Comparison of ENCODE assay signal across 16 cellular contexts in the genomic region with DNA sequence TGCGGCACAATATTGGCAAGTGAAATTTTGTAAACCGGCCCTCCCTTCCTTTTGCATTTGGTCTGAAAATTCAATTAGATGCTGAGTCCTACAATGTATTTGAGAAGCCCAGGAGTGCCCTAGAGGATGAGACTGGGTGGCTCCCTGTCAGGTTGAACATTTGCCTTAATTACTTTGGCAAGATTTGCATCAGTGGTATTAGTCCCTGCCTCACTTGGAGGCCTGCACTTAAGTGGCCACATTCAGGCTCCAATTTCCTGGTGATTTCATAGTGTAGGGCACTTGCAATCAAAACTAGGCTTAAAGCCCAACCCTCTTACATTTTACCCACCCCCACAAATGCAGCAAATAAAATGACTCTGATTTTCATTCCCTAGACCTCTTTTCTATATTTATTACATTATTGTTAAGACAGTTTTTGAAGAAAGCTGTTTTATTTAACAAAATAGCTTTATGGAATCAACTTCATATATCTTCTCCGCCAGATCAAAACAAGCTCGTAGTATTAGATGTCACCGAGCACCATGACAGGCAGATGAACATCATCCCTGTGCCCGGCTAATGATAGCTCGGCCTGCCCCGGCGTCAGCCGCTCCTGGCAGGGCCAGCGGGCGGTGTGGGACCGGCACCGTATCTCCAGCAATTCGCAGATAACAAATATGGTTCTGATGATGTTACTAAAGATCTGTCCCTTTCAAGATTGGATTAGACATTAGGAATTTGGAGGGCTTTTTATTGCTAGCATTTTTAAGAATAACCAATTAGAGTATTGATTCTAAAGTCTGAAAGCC.
A peak's percentile ranks its signal among the peaks of the same experiment; 100 is the strongest.
DNase-seq lines count a peak whose midpoint lies in the region; ATAC-seq and TF ChIP-seq lines count a peak whose summit lies in the region.
"Had no signal": no experiment of that assay in that cellular context is flagged by ENCODE, and none has a peak within 500 bp of the region (broad histone marks: within the 10 kb centered on the region; RNA-seq: fewer than 3 reads in every experiment).

No MANE protein-coding gene starts in this region.

- no peak for DNase-seq in PC-9
- DNase-seq in Right ventricle myocardium superior = no peak
- DNase-seq in gastrocnemius medialis = peak in 1 of 2 donors; percentile 65
- DNase-seq in HuH-7 (ENCODE audit: low spot score) = no peak
- no peak for DNase-seq in COLO829 (ENCODE audit: low spot score)
- no peak for DNase-seq in naive thymus-derived CD8-positive, alpha-beta T cell
- DNase-seq: activated CD8-positive, alpha-beta memory T cell treated with anti-CD3 and anti-CD28 coated beads, Interleukin-2, amount 50 U/mL, for 4 hours; activated naive CD8-positive, alpha-beta T cell treated with anti-CD3 and anti-CD28 coated beads, Interleukin-2, amount 10 ng/mL, durations not matched to agents 7 days and 5 days; esophagus squamous epithelium; MV-4-11; NCI-H774 had no signal

- peaks cover 37% of the 10 kb centered on the region for H4K20me1 ChIP-seq in PC-9 (ENCODE audit: insufficient read depth)

- in situ Hi-C loops in gastrocnemius medialis (cut with MboI; ENCODE audit: low sequenced_read_pairs in 4 of 4) = no loop called here

- no peaks in the 10 kb centered on the region for H3K36me3 ChIP-seq in HEK293 (ENCODE audit: control insufficient read depth in 2 of 2, insufficient read depth in 1 of 2, low read length in 2 of 2)
- peaks cover 27% of the 10 kb centered on the region for H3K36me3 ChIP-seq in PC-9 (ENCODE audit: low read depth)
- H3K36me3 ChIP-seq in gastrocnemius medialis = no peaks in the 10 kb centered on the region
- H3K36me3 ChIP-seq: BLaER1 treated with 17β-estradiol and CSF1 and Interleukin-3, amounts not matched to agents 10 nM and 100 nM had no signal

- no peak overlapping the region for H3K4me3 Mint-ChIP-seq in naive thymus-derived CD8-positive, alpha-beta T cell
- H3K4me3 Mint-ChIP-seq: activated naive CD8-positive, alpha-beta T cell treated with anti-CD3 and anti-CD28 coated beads, Interleukin-2, amount 10 ng/mL, durations not matched to agents 7 days and 5 days; stimulated activated naive CD8-positive, alpha-beta T cell treated with anti-CD3 and anti-CD28 coated beads, Interleukin-15, Interleukin-2, amounts not matched to agents 100 ng/mL and 50 ng/mL, for 24 hours had no signal

- POLR2A ChIA-PET in HEK293 (lab: Yijun Ruan, JAX) = no interaction called here
- POLR2A ChIA-PET in PC-9 (lab: Charles Lee; ENCODE audit: unreplicated experiment) = interaction anchor here (0.5 kb wide), 1 partner anchor 25 kb away, joined by 5 read pairs; no protein-coding TSS in a partner anchor
- POLR2A ChIA-PET in naive thymus-derived CD8-positive, alpha-beta T cell (lab: Charles Lee) = no interaction called here

- no peaks in the 10 kb centered on the region for H3K36me3 Mint-ChIP-seq in naive thymus-derived CD8-positive, alpha-beta T cell
- H3K36me3 Mint-ChIP-seq: activated naive CD8-positive, alpha-beta T cell treated with anti-CD3 and anti-CD28 coated beads, Interleukin-2, amount 10 ng/mL, durations not matched to agents 7 days and 5 days had no signal

- H3K4me2 ChIP-seq in PC-9 = no peak overlapping the region
- H3K4me2 ChIP-seq: BLaER1 treated with 17β-estradiol and CSF1 and Interleukin-3, amounts not matched to agents 10 nM and 100 nM had no signal

- peak in 1 of 2 donors; percentile 48 for TF ChIP-seq POLR2A in gastrocnemius medialis (IDR thresholded peaks at IDR 0.05)

- BruUV-seq in PC-9 (replicated peaks; lab: Mats Ljungman, UMichigan) = no TSS peak

- H3K4me1 Mint-ChIP-seq in naive thymus-derived CD8-positive, alpha-beta T cell = peaks cover 0 to 9% (median under 1%) of the 10 kb centered on the region in 4 donors

- CTCF ChIA-PET in HEK293 (lab: Yijun Ruan, JAX) = no interaction called here
- CTCF ChIA-PET in PC-9 (lab: Charles Lee) = interaction anchor here (0.7 kb wide), 1 partner anchor 20 kb away, joined by 3 read pairs; no protein-coding TSS in a partner anchor

- peaks cover 53% of the 10 kb centered on the region for H3F3A ChIP-seq in PC-9 (ENCODE audit: insufficient read depth, low read depth)

- intact Hi-C loops in PC-9 (cut with micrococcal nuclease; ENCODE audit: unreplicated experiment) (no loop called here), Right ventricle myocardium superior (cut with DNase I) (no loop called here), gastrocnemius medialis (cut with DNase I; ENCODE audit: low total_unique reads) (loop anchor here (5.0 kb wide), 1 partner anchor 35 kb away; no protein-coding TSS in a partner anchor)

- H3K4me1 ChIP-seq in HEK293 (ENCODE audit: control insufficient read depth, insufficient read depth, low read length) (no peaks in the 10 kb centered on the region), PC-9 (replicated peaks; ENCODE audit: insufficient read depth) (no peaks in the 10 kb centered on the region), gastrocnemius medialis (peaks cover 27 to 54% of the 10 kb centered on the region in 2 donors)

- TF ChIP-seq CTCF in HEK293 (tag by site-specific recombination; IDR thresholded peaks at IDR 0.05) (no peak), PC-9 (conservative IDR thresholded peaks at IDR 0.05) (no peak), gastrocnemius medialis (IDR thresholded peaks at IDR 0.05 in 4 of 5, conservative IDR thresholded peaks at IDR 0.05 in 1 of 5) (no peak)

- no peaks in the 10 kb centered on the region for H3K9me2 ChIP-seq in PC-9 (ENCODE audit: insufficient read depth)

- H3K9me3 ChIP-seq in HEK293 (ENCODE audit: control insufficient read depth, insufficient read depth, low read depth, low read length) (no peaks in the 10 kb centered on the region), PC-9 (ENCODE audit: insufficient read depth, low read depth) (no peaks in the 10 kb centered on the region), gastrocnemius medialis (no peaks in the 10 kb centered on the region)
- H3K9me3 ChIP-seq: BLaER1 treated with 17β-estradiol and CSF1 and Interleukin-3, amounts not matched to agents 10 nM and 100 nM; esophagus squamous epithelium had no signal

- H3K9me3 Mint-ChIP-seq in naive thymus-derived CD8-positive, alpha-beta T cell = no peaks in the 10 kb centered on the region
- H3K9me3 Mint-ChIP-seq: activated naive CD8-positive, alpha-beta T cell treated with anti-CD3 and anti-CD28 coated beads, Interleukin-2, amount 10 ng/mL, durations not matched to agents 7 days and 5 days; stimulated activated naive CD8-positive, alpha-beta T cell treated with anti-CD3 and anti-CD28 coated beads, Interleukin-15, Interleukin-2, amounts not matched to agents 100 ng/mL and 50 ng/mL, for 24 hours had no signal

- peaks cover 6 to 26% (median 15%) of the 10 kb centered on the region in 5 donors for H3K27me3 Mint-ChIP-seq in naive thymus-derived CD8-positive, alpha-beta T cell

- no peak overlapping the region for H3K27ac Mint-ChIP-seq in naive thymus-derived CD8-positive, alpha-beta T cell
- H3K27ac Mint-ChIP-seq: activated naive CD8-positive, alpha-beta T cell treated with anti-CD3 and anti-CD28 coated beads, Interleukin-2, amount 10 ng/mL, durations not matched to agents 7 days and 5 days; stimulated activated naive CD8-positive, alpha-beta T cell treated with anti-CD3 and anti-CD28 coated beads, Interleukin-15, Interleukin-2, amounts not matched to agents 100 ng/mL and 50 ng/mL, for 24 hours had no signal

- ATAC-seq in Right ventricle myocardium superior (ENCODE audit: poor library complexity) (peak; percentile 13), gastrocnemius medialis (peak; percentile 78 to 85), GM21619 (IDR thresholded peaks at IDR 0.05; ENCODE audit: unreplicated experiment) (no peak)
- no peak for ATAC-seq in naive thymus-derived CD8-positive, alpha-beta T cell

- H3K27ac ChIP-seq in HEK293 (ENCODE audit: extremely low read depth, low read depth, low read length) = no peak overlapping the region
- peak overlapping the region; percentile 1; the same call in 1 of the 2 replicates for H3K27ac ChIP-seq in PC-9
- H3K27ac ChIP-seq in gastrocnemius medialis = peak overlapping the region; percentile 68 to 73 (median 70)
- H3K27ac ChIP-seq: BLaER1 treated with 17β-estradiol and CSF1 and Interleukin-3, amounts not matched to agents 10 nM and 100 nM; SK-N-MC had no signal

- H3K27me3 ChIP-seq in PC-9 (ENCODE audit: insufficient read depth, low read depth) = no peaks in the 10 kb centered on the region
- no peaks in the 10 kb centered on the region for H3K27me3 ChIP-seq in gastrocnemius medialis
- H3K27me3 ChIP-seq: esophagus squamous epithelium had no signal

- H2AFZ ChIP-seq in PC-9 = no peak overlapping the region

- H3K79me2 ChIP-seq in PC-9 (ENCODE audit: low read depth) = peaks cover 98% of the 10 kb centered on the region

- no peak overlapping the region for H3K4me3 ChIP-seq in HEK293 (ENCODE audit: low read depth, low read length)
- H3K4me3 ChIP-seq in PC-9 = no peak overlapping the region
- no peak overlapping the region for H3K4me3 ChIP-seq in gastrocnemius medialis
- H3K4me3 ChIP-seq: BLaER1 treated with 17β-estradiol and CSF1 and Interleukin-3, amounts not matched to agents 10 nM and 100 nM; esophagus squamous epithelium; SK-N-MC had no signal

TF ChIP-seq in HEK293, 187 proteins besides CTCF, POLR2A, EP300 and RAD21:
- TF ChIP-seq, protein P1, sequence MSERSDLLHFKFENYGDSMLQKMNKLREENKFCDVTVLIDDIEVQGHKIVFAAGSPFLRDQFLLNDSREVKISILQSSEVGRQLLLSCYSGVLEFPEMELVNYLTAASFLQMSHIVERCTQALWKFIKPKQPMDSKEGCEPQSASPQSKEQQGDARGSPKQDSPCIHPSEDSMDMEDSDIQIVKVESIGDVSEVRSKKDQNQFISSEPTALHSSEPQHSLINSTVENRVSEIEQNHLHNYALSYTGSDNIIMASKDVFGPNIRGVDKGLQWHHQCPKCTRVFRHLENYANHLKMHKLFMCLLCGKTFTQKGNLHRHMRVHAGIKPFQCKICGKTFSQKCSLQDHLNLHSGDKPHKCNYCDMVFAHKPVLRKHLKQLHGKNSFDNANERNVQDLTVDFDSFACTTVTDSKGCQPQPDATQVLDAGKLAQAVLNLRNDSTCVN (tag by site-specific recombination; optimal IDR thresholded peaks at IDR 0.05) = no peak
- peak; percentile 69; the same call in 1 of the 2 replicates for TF ChIP-seq ZNF449 (tag by site-specific recombination; IDR thresholded peaks at IDR 0.05)

Comparison
In these comparisons a context has a peak if more than half of its experiments do, and no peak if none do; other contexts are left out.
1. ATAC-seq: peak in Right ventricle myocardium superior (single experiment) and gastrocnemius medialis (2 of 2); none in GM21619 (single experiment) and naive thymus-derived CD8-positive, alpha-beta T cell (0 of 2).